19 cellular contexts compared by ENCODE assay signal in genomic region chr20:2578430-2579192, GRCh38. TPM values are rescaled to one million over a fixed set of nuclear protein-coding genes. Genes with fewer than 3 reads are reported as not detected.
DNase-seq lines count a peak whose midpoint lies in the region; ATAC-seq and TF ChIP-seq lines count a peak whose summit lies in the region.
"Had no signal": no experiment of that assay in that cellular context is flagged by ENCODE, and none has a peak within 500 bp of the region (broad histone marks: within the 10 kb centered on the region; RNA-seq: fewer than 3 reads in every experiment).

No MANE protein-coding gene starts in this region.

- CTCF ChIA-PET in HEK293 (lab: Yijun Ruan, JAX) = no interaction called here

- DNase-seq in BE2C (peak; percentile 32), NCI-H345 (lab: John Stamatoyannopoulos, UW) (peak; percentile 51), erythroblast (lab: John Stamatoyannopoulos, UW) (peak; percentile 74 to 85), NCI-H1105 (lab: John Stamatoyannopoulos, UW) (no peak), vagina (ENCODE audit: extremely low spot score in 2 of 2) (no peak), NCI-H1694 (lab: John Stamatoyannopoulos, UW) (no peak)
- DNase-seq: foreskin fibroblast; IMR-90; NCI-H1436; NCI-H82; stimulated activated CD4-positive, alpha-beta T cell treated with anti-CD3 and anti-CD28 coated beads, Interleukin-4, amount 100 ng/mL, for 24 hours; stimulated activated CD8-positive, alpha-beta memory T cell treated with anti-CD3 and anti-CD28 coated beads, Interleukin-4, amount 100 ng/mL, for 48 hours had no signal

- H3K27ac ChIP-seq in HEK293 (ENCODE audit: extremely low read depth, low read depth, low read length) = no peak overlapping the region
- H3K27ac ChIP-seq in vagina = no peak overlapping the region

- H3K9me3 ChIP-seq in BE2C = no peaks in the 10 kb centered on the region
- no peaks in the 10 kb centered on the region for H3K9me3 ChIP-seq in HEK293 (ENCODE audit: control insufficient read depth, insufficient read depth, low read depth, low read length)
- H3K9me3 ChIP-seq in vagina = no peaks in the 10 kb centered on the region

- H3K4me3 ChIP-seq in BE2C (ENCODE audit: low read depth, low read length) (no peak overlapping the region), HEK293 (ENCODE audit: low read depth, low read length) (no peak overlapping the region), vagina (no peak overlapping the region)

- H3K27me3 ChIP-seq in BE2C (no peaks in the 10 kb centered on the region), vagina (no peaks in the 10 kb centered on the region)

- ATAC-seq in HG03378 (IDR thresholded peaks at IDR 0.05; ENCODE audit: unreplicated experiment) = no peak
- ATAC-seq: left lobe of liver, WTC11 had no signal

- no peaks in the 10 kb centered on the region for H3K36me3 ChIP-seq in BE2C
- no peaks in the 10 kb centered on the region; a peak in 1 of 3 replicates for H3K36me3 ChIP-seq in HEK293 (ENCODE audit: control insufficient read depth in 2 of 2, insufficient read depth in 1 of 2, low read length in 2 of 2)
- H3K36me3 ChIP-seq in vagina = no peaks in the 10 kb centered on the region

- TF ChIP-seq CTCF in BE2C (IDR thresholded peaks at IDR 0.05; ENCODE audit: low read depth, low read length) (no peak), HEK293 (tag by site-specific recombination; IDR thresholded peaks at IDR 0.05) (no peak), vagina (IDR thresholded peaks at IDR 0.05) (no peak)

- H3K4me1 ChIP-seq in BE2C (peaks cover 3% of the 10 kb centered on the region; the same call in 1 of the 2 replicates), HEK293 (ENCODE audit: control insufficient read depth, insufficient read depth, low read length) (peaks cover 17% of the 10 kb centered on the region), vagina (no peaks in the 10 kb centered on the region)

- intact Hi-C loops in vagina (cut with DNase I) = no loop called here

- TF ChIP-seq POLR2A in erythroblast (IDR thresholded peaks at IDR 0.05; ENCODE audit: low read length) (no peak), vagina (IDR thresholded peaks at IDR 0.05) (no peak)

- POLR2A ChIA-PET in HEK293 (lab: Yijun Ruan, JAX) = no interaction called here

TF ChIP-seq in HEK293, 187 proteins besides CTCF, POLR2A, EP300 and RAD21:
- TF ChIP-seq ZNF16 (tag by site-specific recombination; IDR thresholded peaks at IDR 0.05; ENCODE audit: low read depth) (no peak), SCRT1 (tag by site-specific recombination; IDR thresholded peaks at IDR 0.05; ENCODE audit: borderline replicate concordance) (no peak), ZNF792 (tag by site-specific recombination; IDR thresholded peaks at IDR 0.05) (no peak), GLIS1 (tag by site-specific recombination; IDR thresholded peaks at IDR 0.05) (no peak), ZBTB48 (tag by site-specific recombination; IDR thresholded peaks at IDR 0.05) (peak; percentile 52; the same call in 1 of the 2 replicates), ZBTB20 (tag by site-specific recombination; IDR thresholded peaks at IDR 0.05) (no peak), ZXDB (tag by site-specific recombination; IDR thresholded peaks at IDR 0.05) (0 out of 2 replicates have a peak, but pooled peaks have one; percentile 23), SP3 (tag by site-specific recombination; IDR thresholded peaks at IDR 0.05) (no peak), ZNF48 (tag by site-specific recombination; IDR thresholded peaks at IDR 0.05) (no peak)
- TF ChIP-seq, protein P1, sequence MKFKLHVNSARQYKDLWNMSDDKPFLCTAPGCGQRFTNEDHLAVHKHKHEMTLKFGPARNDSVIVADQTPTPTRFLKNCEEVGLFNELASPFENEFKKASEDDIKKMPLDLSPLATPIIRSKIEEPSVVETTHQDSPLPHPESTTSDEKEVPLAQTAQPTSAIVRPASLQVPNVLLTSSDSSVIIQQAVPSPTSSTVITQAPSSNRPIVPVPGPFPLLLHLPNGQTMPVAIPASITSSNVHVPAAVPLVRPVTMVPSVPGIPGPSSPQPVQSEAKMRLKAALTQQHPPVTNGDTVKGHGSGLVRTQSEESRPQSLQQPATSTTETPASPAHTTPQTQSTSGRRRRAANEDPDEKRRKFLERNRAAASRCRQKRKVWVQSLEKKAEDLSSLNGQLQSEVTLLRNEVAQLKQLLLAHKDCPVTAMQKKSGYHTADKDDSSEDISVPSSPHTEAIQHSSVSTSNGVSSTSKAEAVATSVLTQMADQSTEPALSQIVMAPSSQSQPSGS (tag by site-specific recombination; IDR thresholded peaks at IDR 0.05; ENCODE audit: low read depth) = no peak

RNA-seq across cellular contexts. Expression of gene TMC2, which starts 42.2 kb away (rescaled TPM):
- polyA plus RNA-seq in BE2C (2012; ENCODE audit: insufficient read depth, insufficient read length, low read depth) = not detected
- not detected for total RNA-seq in vagina
- total RNA-seq: activated CD8-positive, alpha-beta memory T cell treated with anti-CD3 and anti-CD28 coated beads for 36 hours; IMR-90; left lobe of liver; osteocyte; skeletal muscle tissue; WTC11 had no signal
- polyA plus RNA-seq: IMR-90 had no signal

Comparison
In these comparisons a context has a peak if more than half of its experiments do, and no peak if none do; other contexts are left out.
1. DNase-seq: peak in BE2C (single experiment), NCI-H345 (single experiment) and erythroblast (2 of 2); none in NCI-H1105 (single experiment), vagina (0 of 2) and NCI-H1694 (single experiment).